Comparison of ENCODE assay signal across 15 cellular contexts in the genomic region with DNA sequence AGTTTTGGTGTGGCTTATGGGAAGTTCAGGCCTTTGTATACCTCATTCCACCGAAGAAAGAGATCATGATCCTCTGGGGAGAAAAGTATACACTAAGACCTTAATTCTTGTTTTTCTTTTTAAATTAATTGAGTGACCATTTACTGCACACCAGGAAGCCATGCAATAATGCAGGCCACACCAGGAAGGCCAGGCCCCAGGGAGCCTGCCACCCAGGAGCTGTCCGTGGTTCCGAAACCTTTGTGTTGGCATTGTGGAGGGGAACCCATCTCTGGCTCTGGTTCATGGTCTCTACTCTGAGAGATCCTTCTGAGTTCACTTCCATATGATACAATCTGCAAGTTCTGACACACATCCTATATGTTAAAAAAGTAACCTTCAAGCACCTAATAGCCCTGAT.
DNase-seq lines count a peak whose midpoint lies in the region; ATAC-seq, FAIRE-seq and TF ChIP-seq lines count a peak whose summit lies in the region.
"Had no signal": no experiment of that assay in that cellular context is flagged by ENCODE, and none has a peak within 500 bp of the region (broad histone marks: within the 10 kb centered on the region; RNA-seq: fewer than 3 reads in every experiment).

No MANE protein-coding gene starts in this region.

- no peaks in the 10 kb centered on the region for H3K36me3 Mint-ChIP-seq in astrocyte (ENCODE audit: low read depth, unreplicated experiment)
- no peaks in the 10 kb centered on the region for H3K36me3 Mint-ChIP-seq in CD4-positive, alpha-beta T cell (ENCODE audit: low read depth)
- H3K36me3 Mint-ChIP-seq: stimulated activated effector memory CD8-positive, alpha-beta T cell treated with anti-CD3 and anti-CD28 coated beads, Interleukin-12 subunit alpha, Interleukin-12 subunit beta, amount 100 ng/mL, for 72 hours had no signal

- peaks cover 32% of the 10 kb centered on the region for H3K27me3 Mint-ChIP-seq in astrocyte (ENCODE audit: low read depth, unreplicated experiment)
- peaks cover 48% of the 10 kb centered on the region for H3K27me3 Mint-ChIP-seq in CD4-positive, alpha-beta T cell

- ATAC-seq in GM21825 (IDR thresholded peaks at IDR 0.05; ENCODE audit: unreplicated experiment): no peak
- ATAC-seq in CD4-positive, alpha-beta T cell (ENCODE audit: poor library complexity): no peak
- ATAC-seq: naive thymus-derived CD4-positive, alpha-beta T cell; stimulated activated effector memory CD8-positive, alpha-beta T cell treated with anti-CD3 and anti-CD28 coated beads, Interleukin-12 subunit alpha, Interleukin-12 subunit beta, amount 100 ng/mL, for 72 hours had no signal

- H3K79me2 ChIP-seq in astrocyte (ENCODE audit: insufficient read depth, low read length): no peaks in the 10 kb centered on the region

- no peak overlapping the region for H2AFZ ChIP-seq in astrocyte (ENCODE audit: low read depth, low read length)

- H3K9ac ChIP-seq in astrocyte (ENCODE audit: low read length): no peak overlapping the region

- no peak for FAIRE-seq in astrocyte (lab: Jason Lieb, UNC)

- no peaks in the 10 kb centered on the region for H4K20me1 ChIP-seq in astrocyte (ENCODE audit: insufficient read depth, low read length)

- intact Hi-C loops in CD4-positive, alpha-beta T cell (cut with DNase I, micrococcal nuclease): no loop called here

- no peaks in the 10 kb centered on the region for H3K9me3 ChIP-seq in astrocyte (ENCODE audit: insufficient read depth, low read depth, low read length)
- no peaks in the 10 kb centered on the region for H3K9me3 ChIP-seq in CD4-positive, alpha-beta T cell (ENCODE audit: control insufficient read depth, low read length)

- CTCF ChIA-PET in CD4-positive, alpha-beta T cell (lab: Charles Lee): no interaction called here

- no peak for TF ChIP-seq CTCF in astrocyte (IDR thresholded peaks at IDR 0.05; ENCODE audit: insufficient read depth, low read depth, low read length)
- no peak for TF ChIP-seq CTCF in CD4-positive, alpha-beta T cell (IDR thresholded peaks at IDR 0.05)

- no peaks in the 10 kb centered on the region for H3K4me1 ChIP-seq in astrocyte (ENCODE audit: insufficient read depth, low read length)

- H3K27me3 ChIP-seq in astrocyte (ENCODE audit: insufficient read depth, low read length): peaks cover 30% of the 10 kb centered on the region
- H3K27me3 ChIP-seq in CD4-positive, alpha-beta T cell (ENCODE audit: control insufficient read depth, insufficient read depth, low read length): peaks cover 18% of the 10 kb centered on the region

- H3K4me2 ChIP-seq in astrocyte (ENCODE audit: low read length): no peak overlapping the region

- H3K9me3 Mint-ChIP-seq in astrocyte (ENCODE audit: unreplicated experiment): peaks cover 3% of the 10 kb centered on the region
- H3K9me3 Mint-ChIP-seq in CD4-positive, alpha-beta T cell: no peaks in the 10 kb centered on the region
- H3K9me3 Mint-ChIP-seq: H9; stimulated activated effector memory CD8-positive, alpha-beta T cell treated with anti-CD3 and anti-CD28 coated beads, Interleukin-12 subunit alpha, Interleukin-12 subunit beta, amount 100 ng/mL, for 72 hours had no signal

- H3K4me3 ChIP-seq in astrocyte (ENCODE audit: insufficient read depth, low read depth, low read length): no peak overlapping the region

- POLR2A ChIA-PET in CD4-positive, alpha-beta T cell (lab: Charles Lee): no interaction called here

- H3K4me1 Mint-ChIP-seq in astrocyte (ENCODE audit: low read depth, unreplicated experiment): no peaks in the 10 kb centered on the region
- no peaks in the 10 kb centered on the region for H3K4me1 Mint-ChIP-seq in CD4-positive, alpha-beta T cell (ENCODE audit: low read depth)
- H3K4me1 Mint-ChIP-seq: stimulated activated effector memory CD8-positive, alpha-beta T cell treated with anti-CD3 and anti-CD28 coated beads, Interleukin-12 subunit alpha, Interleukin-12 subunit beta, amount 100 ng/mL, for 72 hours had no signal

- H3K36me3 ChIP-seq in astrocyte (ENCODE audit: insufficient read depth, low read length): no peaks in the 10 kb centered on the region
- H3K36me3 ChIP-seq: WERI-Rb-1 had no signal

- no peak overlapping the region for H3K4me3 Mint-ChIP-seq in astrocyte (ENCODE audit: unreplicated experiment)
- H3K4me3 Mint-ChIP-seq in CD4-positive, alpha-beta T cell: no peak overlapping the region
- H3K4me3 Mint-ChIP-seq: H9; naive thymus-derived CD4-positive, alpha-beta T cell; stimulated activated effector memory CD8-positive, alpha-beta T cell treated with anti-CD3 and anti-CD28 coated beads, Interleukin-12 subunit alpha, Interleukin-12 subunit beta, amount 100 ng/mL, for 72 hours had no signal

- DNase-seq in ELF-1 (ENCODE audit: low read depth, low spot score) (peak; percentile 35), LHCN-M2 (ENCODE audit: low read depth) (peak; percentile 3), astrocyte (ENCODE audit: low read depth) (peak; percentile 12), left kidney (ENCODE audit: low read depth, low spot score) (peak; percentile 93), NCI-H774 (lab: John Stamatoyannopoulos, UW) (no peak), HCEC 1CT (no peak)
- DNase-seq in CD4-positive, alpha-beta T cell: no peak
- DNase-seq: DMS53; H9; NCI-H1436 treated with DMSO at 0.1 percent for 48 hours; stimulated activated CD4-positive, alpha-beta T cell treated with anti-CD3 and anti-CD28 coated beads, Interleukin-15, amount 100 ng/mL, for 24 hours; WERI-Rb-1 had no signal

- H3K27ac ChIP-seq in astrocyte (ENCODE audit: low read depth, low read length): no peak overlapping the region
- H3K27ac ChIP-seq in CD4-positive, alpha-beta T cell (ENCODE audit: low read depth, low read length): no peak overlapping the region
- H3K27ac ChIP-seq: WERI-Rb-1 had no signal

- H3K27ac Mint-ChIP-seq in astrocyte (ENCODE audit: unreplicated experiment): no peak overlapping the region
- H3K27ac Mint-ChIP-seq in CD4-positive, alpha-beta T cell: no peak overlapping the region
- H3K27ac Mint-ChIP-seq: H9; naive thymus-derived CD4-positive, alpha-beta T cell; stimulated activated effector memory CD8-positive, alpha-beta T cell treated with anti-CD3 and anti-CD28 coated beads, Interleukin-12 subunit alpha, Interleukin-12 subunit beta, amount 100 ng/mL, for 72 hours had no signal

Comparison
In these comparisons a context has a peak if more than half of its experiments do, and no peak if none do; other contexts are left out.
1. DNase-seq: peak in ELF-1 (single experiment), LHCN-M2 (single experiment), astrocyte (single experiment) and left kidney (single experiment); none in NCI-H774 (single experiment), CD4-positive, alpha-beta T cell (0 of 10) and HCEC 1CT (single experiment).